ENCODE assay signal across 25 cellular contexts in genomic region chr1:92926873-92927272, GRCh38.
"Had no signal": no experiment of that assay in that cellular context is flagged by ENCODE, and none has a peak within 500 bp of the region (broad histone marks: within the 10 kb centered on the region; RNA-seq: fewer than 3 reads in every experiment).

No MANE protein-coding gene starts in this region.

- H3K27me3 Mint-ChIP-seq: activated CD4-positive, alpha-beta memory T cell treated with anti-CD3 and anti-CD28 coated beads for 36 hours; activated CD4-positive, alpha-beta T cell treated with anti-CD3 and anti-CD28 coated beads for 36 hours; activated CD4-positive, alpha-beta T cell treated with anti-CD3 and anti-CD28 coated beads, Interleukin-2, amount 10 ng/mL, durations not matched to agents 7 days and 5 days; activated naive CD4-positive, alpha-beta T cell treated with anti-CD3 and anti-CD28 coated beads, Interleukin-2, amount 10 ng/mL, durations not matched to agents 7 days and 5 days; activated naive CD8-positive, alpha-beta T cell; activated naive CD8-positive, alpha-beta T cell treated with anti-CD3 and anti-CD28 coated beads, Interleukin-2, amount 50 U/mL, for 24 hours had no signal

- ATAC-seq: activated CD4-positive, alpha-beta T cell treated with anti-CD3 and anti-CD28 coated beads for 36 hours; activated CD4-positive, CD25-positive, alpha-beta regulatory T cell treated with anti-CD3 and anti-CD28 coated beads, Interleukin-2, amount 50 U/mL, for 24 hours; activated naive CD8-positive, alpha-beta T cell treated with anti-CD3 and anti-CD28 coated beads, Interleukin-2, amount 50 U/mL, for 24 hours; activated T-cell treated with anti-CD3 and anti-CD28 coated beads, Interleukin-2, amount 50 U/mL, for 4 hours; PC-3 had no signal

- DNase-seq: activated CD4-positive, alpha-beta memory T cell treated with anti-CD3 and anti-CD28 coated beads for 36 hours; activated CD4-positive, alpha-beta T cell treated with anti-CD3 and anti-CD28 coated beads for 36 hours; activated CD4-positive, alpha-beta T cell treated with anti-CD3 and anti-CD28 coated beads, Interleukin-2, amount 10 ng/mL, durations not matched to agents 7 days and 5 days; activated CD8-positive, alpha-beta memory T cell treated with anti-CD3 and anti-CD28 coated beads, Interleukin-2, amount 50 U/mL, for 4 hours; activated gamma-delta T cell treated with Interleukin-2 at 50 U/mL for 16 hours; activated naive CD4-positive, alpha-beta T cell treated with anti-CD3 and anti-CD28 coated beads, Interleukin-2, amount 10 ng/mL, durations not matched to agents 7 days and 5 days; activated naive CD8-positive, alpha-beta T cell treated with anti-CD3 and anti-CD28 coated beads, Interleukin-2, amount 50 U/mL, for 24 hours; activated T-cell treated with anti-CD3 and anti-CD28 coated beads for 4 hours; activated T-cell treated with anti-CD3 and anti-CD28 coated beads, Interleukin-2, amount 50 U/mL, for 4 hours; amniotic stem cell; aorta; brain microvascular endothelial cell; central memory CD4-positive, alpha-beta T cell; NCI-H1048; NCI-H1436 treated with DMSO at 0.1 percent for 48 hours; NCI-H1694 treated with DMSO at 0.1 percent for 48 hours; NCI-H2029; NCI-H2107; NCI-H345; Right ventricle myocardium superior had no signal

- H3K27me3 ChIP-seq: brain microvascular endothelial cell had no signal

- H3K27ac Mint-ChIP-seq: activated CD4-positive, alpha-beta memory T cell treated with anti-CD3 and anti-CD28 coated beads for 36 hours; activated CD4-positive, alpha-beta T cell treated with anti-CD3 and anti-CD28 coated beads for 36 hours; activated CD4-positive, alpha-beta T cell treated with anti-CD3 and anti-CD28 coated beads, Interleukin-2, amount 10 ng/mL, durations not matched to agents 7 days and 5 days; activated naive CD4-positive, alpha-beta T cell treated with anti-CD3 and anti-CD28 coated beads, Interleukin-2, amount 10 ng/mL, durations not matched to agents 7 days and 5 days; activated naive CD8-positive, alpha-beta T cell; activated naive CD8-positive, alpha-beta T cell treated with anti-CD3 and anti-CD28 coated beads, Interleukin-2, amount 50 U/mL, for 24 hours; activated T-helper 1 cell treated with anti-CD3 and anti-CD28 coated beads, Interleukin-12 subunit alpha, Interleukin-12 subunit beta, Interleukin-2, Interleukin-4 antibody, amounts not matched to agents 30 ng/mL and 10 ng/mL and 1 ng/mL, durations not matched to agents 14 hours and 24 hours and 36 hours; T-helper 2 cell treated with Interferon-gamma antibody and Interleukin-4, amounts not matched to agents 5 μg/mL and 100 μg/mL, for 36 hours had no signal

- H3K27ac ChIP-seq: brain microvascular endothelial cell had no signal

- H3K9me3 Mint-ChIP-seq: activated CD4-positive, alpha-beta memory T cell treated with anti-CD3 and anti-CD28 coated beads for 36 hours; activated naive CD4-positive, alpha-beta T cell treated with anti-CD3 and anti-CD28 coated beads, Interleukin-2, amount 10 ng/mL, durations not matched to agents 7 days and 5 days; activated naive CD8-positive, alpha-beta T cell treated with anti-CD3 and anti-CD28 coated beads, Interleukin-2, amount 50 U/mL, for 24 hours; activated T-cell treated with anti-CD3 and anti-CD28 coated beads, Interleukin-2, amount 50 U/mL, for 4 hours; activated T-helper 1 cell treated with anti-CD3 and anti-CD28 coated beads, Interleukin-12 subunit alpha, Interleukin-12 subunit beta, Interleukin-2, Interleukin-4 antibody, amounts not matched to agents 30 ng/mL and 10 ng/mL and 1 ng/mL, durations not matched to agents 14 hours and 24 hours and 36 hours; T-helper 2 cell treated with Interferon-gamma antibody and Interleukin-4, amounts not matched to agents 5 μg/mL and 100 μg/mL, for 36 hours had no signal

- H3K36me3 ChIP-seq: brain microvascular endothelial cell had no signal

- H3K4me3 Mint-ChIP-seq: activated CD4-positive, alpha-beta memory T cell treated with anti-CD3 and anti-CD28 coated beads for 36 hours; activated CD4-positive, alpha-beta T cell treated with anti-CD3 and anti-CD28 coated beads for 36 hours; activated CD4-positive, alpha-beta T cell treated with anti-CD3 and anti-CD28 coated beads, Interleukin-2, amount 10 ng/mL, durations not matched to agents 7 days and 5 days; activated naive CD4-positive, alpha-beta T cell treated with anti-CD3 and anti-CD28 coated beads, Interleukin-2, amount 10 ng/mL, durations not matched to agents 7 days and 5 days; activated naive CD8-positive, alpha-beta T cell; activated naive CD8-positive, alpha-beta T cell treated with anti-CD3 and anti-CD28 coated beads, Interleukin-2, amount 50 U/mL, for 24 hours; activated T-cell treated with anti-CD3 and anti-CD28 coated beads, Interleukin-2, amount 50 U/mL, for 4 hours; activated T-helper 1 cell treated with anti-CD3 and anti-CD28 coated beads, Interleukin-12 subunit alpha, Interleukin-12 subunit beta, Interleukin-2, Interleukin-4 antibody, amounts not matched to agents 30 ng/mL and 10 ng/mL and 1 ng/mL, durations not matched to agents 14 hours and 24 hours and 36 hours; T-helper 2 cell treated with Interferon-gamma antibody and Interleukin-4, amounts not matched to agents 5 μg/mL and 100 μg/mL, for 36 hours had no signal
